11 cellular contexts compared by ENCODE assay signal in genomic region chr7:111198255-111198654, GRCh38.
A peak's percentile ranks its signal among the peaks of the same experiment; 100 is the strongest.
DNase-seq lines count a peak whose midpoint lies in the region; ATAC-seq lines count a peak whose summit lies in the region.
"Had no signal": no experiment of that assay in that cellular context is flagged by ENCODE, and none has a peak within 500 bp of the region (broad histone marks: within the 10 kb centered on the region; RNA-seq: fewer than 3 reads in every experiment).

No MANE protein-coding gene starts in this region.

- H3K27me3 Mint-ChIP-seq in activated T-cell treated with anti-CD3 and anti-CD28 coated beads, Interleukin-2, amount 50 U/mL, for 72 hours (ENCODE audit: low read depth), result no peaks in the 10 kb centered on the region
- H3K27me3 Mint-ChIP-seq: B cell had no signal

- H3K36me3 Mint-ChIP-seq in activated T-cell treated with anti-CD3 and anti-CD28 coated beads, Interleukin-2, amount 50 U/mL, for 72 hours (ENCODE audit: insufficient read depth in 2 of 2), result peaks cover 2 to 4% of the 10 kb centered on the region in 2 donors

- no peaks in the 10 kb centered on the region for H3K9me3 ChIP-seq in SJSA1 (replicated peaks)

- no peak overlapping the region for H3K4me3 ChIP-seq in SJSA1

- peak overlapping the region; percentile 1 for H3K27ac Mint-ChIP-seq in activated T-cell treated with anti-CD3 and anti-CD28 coated beads, Interleukin-2, amount 50 U/mL, for 72 hours
- H3K27ac Mint-ChIP-seq: activated T-helper 1 cell treated with anti-CD3 and anti-CD28 coated beads, Interleukin-12 subunit alpha, Interleukin-12 subunit beta, Interleukin-2, Interleukin-4 antibody, amounts not matched to agents 30 ng/mL and 10 ng/mL and 1 ng/mL, durations not matched to agents 14 hours and 24 hours and 36 hours; B cell had no signal

- H3K4me3 Mint-ChIP-seq in activated T-cell treated with anti-CD3 and anti-CD28 coated beads, Interleukin-2, amount 50 U/mL, for 72 hours, result no peak overlapping the region
- H3K4me3 Mint-ChIP-seq: activated T-helper 1 cell treated with anti-CD3 and anti-CD28 coated beads, Interleukin-12 subunit alpha, Interleukin-12 subunit beta, Interleukin-2, Interleukin-4 antibody, amounts not matched to agents 30 ng/mL and 10 ng/mL and 1 ng/mL, durations not matched to agents 14 hours and 24 hours and 36 hours; B cell had no signal

- intact Hi-C loops in left ventricle myocardium superior (cut with micrococcal nuclease), result no loop called here

- no peaks in the 10 kb centered on the region for H3K27me3 ChIP-seq in SJSA1 (replicated peaks)

- ATAC-seq in activated T-cell treated with anti-CD3 and anti-CD28 coated beads, Interleukin-2, amount 50 U/mL, for 72 hours (replicated peaks in 1 of 2), result peak; percentile 60 to 88
- ATAC-seq in left ventricle myocardium superior, result no peak

- H3K36me3 ChIP-seq in SJSA1, result no peaks in the 10 kb centered on the region

- peaks cover 0 to 1% of the 10 kb centered on the region in 2 donors for H3K9me3 Mint-ChIP-seq in activated T-cell treated with anti-CD3 and anti-CD28 coated beads, Interleukin-2, amount 50 U/mL, for 72 hours
- H3K9me3 Mint-ChIP-seq: activated T-helper 1 cell treated with anti-CD3 and anti-CD28 coated beads, Interleukin-12 subunit alpha, Interleukin-12 subunit beta, Interleukin-2, Interleukin-4 antibody, amounts not matched to agents 30 ng/mL and 10 ng/mL and 1 ng/mL, durations not matched to agents 14 hours and 24 hours and 36 hours had no signal

- H3K4me1 ChIP-seq in SJSA1 (replicated peaks), result peaks cover 19% of the 10 kb centered on the region

- H3K4me1 Mint-ChIP-seq in activated T-cell treated with anti-CD3 and anti-CD28 coated beads, Interleukin-2, amount 50 U/mL, for 72 hours (ENCODE audit: low read depth), result peaks cover 12% of the 10 kb centered on the region
- H3K4me1 Mint-ChIP-seq: B cell had no signal

- peak overlapping the region; percentile 68 for H3K27ac ChIP-seq in SJSA1

- DNase-seq in activated T-cell treated with anti-CD3 and anti-CD28 coated beads, Interleukin-2, amount 50 U/mL, for 72 hours, result no peak
- DNase-seq in activated T-cell treated with anti-CD3 and anti-CD28 coated beads, Interleukin-2, amount 50 U/mL, for 1 hour, result no peak
- DNase-seq in SJSA1 (ENCODE audit: low read depth in 1 of 2, low spot score in 2 of 2) (peak; percentile 59 to 71), fibroblast of peridontal ligament (ENCODE audit: extremely low read depth) (peak; percentile 100), stromal cell of bone marrow (ENCODE audit: low read depth) (peak; percentile 100), left ventricle myocardium superior (no peak), COLO668 (lab: John Stamatoyannopoulos, UW; ENCODE audit: unreplicated experiment) (no peak)
- DNase-seq in stimulated activated naive CD4-positive, alpha-beta T cell treated with Interleukin-2 at 50 U/mL for 16 hours (lab: John Stamatoyannopoulos, UW), result no peak
- DNase-seq: NCI-H1105 treated with DMSO at 0.1 percent for 48 hours had no signal

Comparison
In these comparisons a context has a peak if more than half of its experiments do, and no peak if none do; other contexts are left out.
1. DNase-seq: peak in SJSA1 (2 of 2), fibroblast of peridontal ligament (single experiment) and stromal cell of bone marrow (single experiment); none in activated T-cell treated with anti-CD3 and anti-CD28 coated beads, Interleukin-2, amount 50 U/mL, for 72 hours (0 of 2), activated T-cell treated with anti-CD3 and anti-CD28 coated beads, Interleukin-2, amount 50 U/mL, for 1 hour (single experiment), left ventricle myocardium superior (single experiment), COLO668 (single experiment) and stimulated activated naive CD4-positive, alpha-beta T cell treated with Interleukin-2 at 50 U/mL for 16 hours (single experiment).